ENCODE assay signal across 2 cellular contexts in the genomic region with DNA sequence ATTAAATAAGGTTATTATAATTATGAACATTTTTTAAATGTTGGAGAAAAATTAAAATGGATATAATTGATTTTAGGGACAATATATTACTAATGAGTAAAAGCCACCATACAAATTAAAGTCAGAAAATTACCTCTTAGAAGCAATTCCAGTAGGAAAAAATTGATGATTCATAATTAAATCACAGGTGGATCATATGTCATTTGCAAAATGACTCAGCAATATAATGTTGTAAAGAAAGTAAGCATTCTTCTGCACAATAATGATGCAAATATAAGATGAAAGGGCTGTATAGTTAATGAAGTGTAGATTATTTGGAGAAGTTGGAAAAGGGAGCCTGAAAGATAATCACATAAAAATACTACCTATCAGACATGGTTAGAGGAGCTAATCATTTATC.
TF ChIP-seq lines count a peak whose summit lies in the region.

No MANE protein-coding gene starts in this region.

TF ChIP-seq in IMR-90, 13 proteins besides CTCF, POLR2A, EP300 and RAD21:
- TF ChIP-seq MAFK (IDR thresholded peaks at IDR 0.05; ENCODE audit: low read depth, low read length) (peak; percentile 70), NFE2L2 (IDR thresholded peaks at IDR 0.05; ENCODE audit: low read depth, low read length) (peak; percentile 86), SMC3 (IDR thresholded peaks at IDR 0.05; ENCODE audit: low read depth, low read length) (no peak)

TF ChIP-seq in SK-N-SH, 30 proteins besides CTCF, POLR2A, EP300 and RAD21:
- no peak for TF ChIP-seq GABPA (IDR thresholded peaks at IDR 0.05; ENCODE audit: low read depth)
- TF ChIP-seq FOXM1 (IDR thresholded peaks at IDR 0.05; ENCODE audit: low read depth): no peak
- TF ChIP-seq FOSL2 (IDR thresholded peaks at IDR 0.05; ENCODE audit: borderline replicate concordance, low read depth): peak; percentile 51; the same call in 1 of the 2 replicates
- no peak for TF ChIP-seq NRF1 (IDR thresholded peaks at IDR 0.05; ENCODE audit: low read depth, low read length)
- no peak for TF ChIP-seq POLR2AphosphoS5 (IDR thresholded peaks at IDR 0.05; ENCODE audit: low read depth, low read length)
